ENCODE assay signal across 1 cellular context in the genomic region with DNA sequence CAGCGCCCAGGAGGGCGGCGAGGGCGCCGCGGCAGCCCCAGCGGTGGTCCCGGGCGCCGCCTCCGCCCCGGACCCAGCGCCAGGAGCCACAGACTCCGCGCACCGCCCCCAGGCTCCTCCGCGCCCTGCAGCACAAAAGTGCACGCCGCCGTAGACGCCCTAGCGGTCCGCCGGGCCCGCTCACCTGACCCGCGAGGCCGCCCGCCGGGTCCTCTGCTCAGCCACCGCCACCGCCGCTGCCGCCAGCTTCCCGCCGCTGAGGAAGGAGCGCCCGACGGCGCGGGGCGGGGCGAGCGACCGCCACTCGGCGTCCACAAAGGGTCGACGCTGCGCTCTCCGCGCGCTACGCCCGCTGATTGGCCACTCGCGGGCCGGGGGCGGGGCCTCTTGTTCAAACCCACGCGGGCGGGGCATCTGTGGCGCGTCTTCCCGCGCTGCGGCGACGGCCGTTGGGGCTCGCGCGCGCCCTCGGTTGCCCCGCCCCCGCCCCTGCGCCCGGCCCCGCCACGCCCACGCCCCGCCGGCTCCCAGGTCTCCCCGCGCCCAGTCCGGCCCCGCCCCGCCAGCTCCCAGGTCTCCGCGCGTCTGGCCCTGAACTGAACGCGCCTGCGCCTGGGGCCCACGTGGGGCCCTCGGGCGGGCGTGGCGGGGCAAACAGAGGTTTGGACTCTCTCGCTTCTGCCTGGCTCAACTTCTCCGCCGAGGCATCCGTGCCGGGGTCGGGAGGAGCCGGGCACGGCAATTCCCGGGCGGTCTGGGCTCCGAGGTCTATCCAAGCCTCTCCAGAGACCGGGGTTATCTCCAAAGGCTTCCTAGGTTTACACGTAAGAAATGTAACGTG.
TF ChIP-seq lines count a peak whose summit lies in the region.

A gene (minus strand): TSS at position 269 of the 841 bp plus-strand sequence. CDS start 9,154 bp downstream, outside the sequence.

TF ChIP-seq in K562, 482 proteins besides CTCF, POLR2A, EP300 and RAD21 (continued from another document):
- TF ChIP-seq YY1 (IDR thresholded peaks at IDR 0.05; ENCODE audit: borderline replicate concordance in 1 of 3, control insufficient read depth in 1 of 3, extremely low read depth in 1 of 3, insufficient read depth in 3 of 3, insufficient read length in 1 of 3, insufficient replicate concordance in 2 of 3, low read depth in 1 of 3, low read length in 2 of 3): peak in 2 of 3 experiments; percentile 16 to 53
- no peak for TF ChIP-seq FUS (optimal IDR thresholded peaks at IDR 0.05; ENCODE audit: low read depth, low read length)
- no peak for TF ChIP-seq ZSCAN32 (CRISPR knock-in tag; IDR thresholded peaks at IDR 0.05)
- TF ChIP-seq CHD1 (IDR thresholded peaks at IDR 0.05; ENCODE audit: low read length): peak; percentile 43
- no peak for TF ChIP-seq ZNF668 (CRISPR knock-in tag; IDR thresholded peaks at IDR 0.05)
- no peak for TF ChIP-seq ZNF175 (CRISPR knock-in tag; IDR thresholded peaks at IDR 0.05; ENCODE audit: low read depth)
- 0 out of 4 replicates have a peak, but pooled peaks of 1 of the 2 experiments have one; percentile 12 for TF ChIP-seq TEAD1 (CRISPR knock-in tag; IDR thresholded peaks at IDR 0.05)
- no peak for TF ChIP-seq ZNF507 (tag; conservative IDR thresholded peaks at IDR 0.05)
- TF ChIP-seq RNF2 (IDR thresholded peaks at IDR 0.05): no peak
- no peak for TF ChIP-seq SMARCA5 (IDR thresholded peaks at IDR 0.05)
- TF ChIP-seq, protein P1, sequence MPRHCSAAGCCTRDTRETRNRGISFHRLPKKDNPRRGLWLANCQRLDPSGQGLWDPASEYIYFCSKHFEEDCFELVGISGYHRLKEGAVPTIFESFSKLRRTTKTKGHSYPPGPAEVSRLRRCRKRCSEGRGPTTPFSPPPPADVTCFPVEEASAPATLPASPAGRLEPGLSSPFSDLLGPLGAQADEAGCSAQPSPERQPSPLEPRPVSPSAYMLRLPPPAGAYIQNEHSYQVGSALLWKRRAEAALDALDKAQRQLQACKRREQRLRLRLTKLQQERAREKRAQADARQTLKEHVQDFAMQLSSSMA (CRISPR knock-in tag; IDR thresholded peaks at IDR 0.05): no peak
- no peak for TF ChIP-seq HNRNPL (IDR thresholded peaks at IDR 0.05; ENCODE audit: low read depth, low read length)
- peak; percentile 98 for TF ChIP-seq CTBP1 (IDR thresholded peaks at IDR 0.05; ENCODE audit: borderline replicate concordance)
- TF ChIP-seq SIN3B (IDR thresholded peaks at IDR 0.05; ENCODE audit: low read depth): no peak
- TF ChIP-seq HNRNPLL (IDR thresholded peaks at IDR 0.05; ENCODE audit: low read depth, low read length, poor library complexity, severe bottlenecking): peak; percentile 39
- peak; percentile 79; the same call in 1 of the 2 replicates for TF ChIP-seq PHF8 (IDR thresholded peaks at IDR 0.05; ENCODE audit: borderline replicate concordance, low read length)
- peak; percentile 61 for TF ChIP-seq ZNF143 (CRISPR knock-in tag; IDR thresholded peaks at IDR 0.05)
- TF ChIP-seq NFIC (IDR thresholded peaks at IDR 0.05): no peak
